25 cellular contexts compared by ENCODE assay signal in genomic region chr17:77847211-77848085, GRCh38.
DNase-seq lines count a peak whose midpoint lies in the region; ATAC-seq, FAIRE-seq and TF ChIP-seq lines count a peak whose summit lies in the region.
"Had no signal": no experiment of that assay in that cellular context is flagged by ENCODE, and none has a peak within 500 bp of the region (broad histone marks: within the 10 kb centered on the region; RNA-seq: fewer than 3 reads in every experiment).

No MANE protein-coding gene starts in this region.

- no peaks in the 10 kb centered on the region for H3K27me3 ChIP-seq in SK-N-SH (ENCODE audit: insufficient read depth)
- peaks cover 0 to 8% of the 10 kb centered on the region in 2 experiments; a peak in 3 of 5 replicates for H3K27me3 ChIP-seq in K562 (ENCODE audit: control insufficient read depth in 2 of 2, insufficient read depth in 2 of 2, low read length in 2 of 2)
- H3K27me3 ChIP-seq: gastroesophageal sphincter had no signal

- TF ChIP-seq RAD21 in SK-N-SH (IDR thresholded peaks at IDR 0.05; ENCODE audit: low read length), result peak; percentile 25; the same call in 1 of the 2 replicates
- peak in 1 of 2 experiments; percentile 31; a peak in 1 of 4 replicates for TF ChIP-seq RAD21 in K562 (CRISPR knock-in tag; conservative IDR thresholded peaks at IDR 0.05 in 1 of 2, IDR thresholded peaks at IDR 0.05 in 1 of 2)

- H3K9me2 ChIP-seq in SK-N-SH, result no peaks in the 10 kb centered on the region

- H3K9me1 ChIP-seq in K562 (ENCODE audit: control insufficient read depth, insufficient read depth, low read length), result peaks cover 4% of the 10 kb centered on the region

- DNase-seq in SK-N-SH (no peak), K562 (ENCODE audit: extremely low read depth in 1 of 4, low spot score in 3 of 4) (peak in 2 of 4 experiments; percentile 37 to 38), posterior vena cava (ENCODE audit: low spot score) (peak; percentile 70), GM19238 (ENCODE audit: insufficient read length, low spot score) (no peak)
- no peak for DNase-seq in stimulated activated CD4-positive, alpha-beta T cell treated with anti-CD3 and anti-CD28 coated beads, Interleukin-2, amount 100 ng/mL, for 24 hours
- DNase-seq: activated CD4-positive, alpha-beta T cell treated with anti-CD3 and anti-CD28 coated beads, Interleukin-2, amount 10 ng/mL, durations not matched to agents 7 days and 5 days; activated CD8-positive, alpha-beta memory T cell treated with anti-CD3 and anti-CD28 coated beads, Interleukin-2, amount 50 U/mL, for 4 hours; activated naive CD8-positive, alpha-beta T cell treated with anti-CD3 and anti-CD28 coated beads, Interleukin-2, amount 50 U/mL, for 24 hours; AML-193; effector memory CD8-positive, alpha-beta T cell; esophagus squamous epithelium; islet precursor cell; NCI-H1092 treated with DMSO at 0.1 percent for 48 hours; NCI-H1930; NCI-H2227 treated with DMSO at 0.1 percent for 48 hours; SIG-M5 had no signal

- H2AFZ ChIP-seq in SK-N-SH (ENCODE audit: low read depth) (no peak overlapping the region), K562 (ENCODE audit: low read depth, low read length) (peak overlapping the region; percentile 33; the same call in 1 of the 2 replicates)

- POLR2A ChIA-PET in SK-N-SH (lab: Yijun Ruan, JAX), result no interaction called here
- POLR2A ChIA-PET in K562 (lab: Yijun Ruan, JAX), result interaction anchor here (0.9 to 1.6 kb wide), 2 partner anchors 12 to 39 kb away, joined by 4 read pairs; no protein-coding TSS in a partner anchor

- H3F3A ChIP-seq in SK-N-SH (replicated peaks; ENCODE audit: insufficient read depth), result peaks cover 4% of the 10 kb centered on the region

- TF ChIP-seq EP300 in SK-N-SH (IDR thresholded peaks at IDR 0.05; ENCODE audit: borderline replicate concordance in 1 of 2, low read depth in 1 of 2, low read length in 1 of 2), result no peak
- no peak for TF ChIP-seq EP300 in K562 (IDR thresholded peaks at IDR 0.05; ENCODE audit: low read length)

- in situ Hi-C loops in K562 (cut with MboI), result no loop called here

- H3K9me3 ChIP-seq in SK-N-SH, result no peaks in the 10 kb centered on the region
- H3K9me3 ChIP-seq in KOPT-K1 (ENCODE audit: insufficient read depth, low read length, poor library complexity, severe bottlenecking), result no peaks in the 10 kb centered on the region
- no peaks in the 10 kb centered on the region for H3K9me3 ChIP-seq in K562 (replicated peaks; ENCODE audit: control insufficient read depth, insufficient read depth, low read depth, low read length)
- H3K9me3 ChIP-seq: esophagus squamous epithelium, gastroesophageal sphincter had no signal

- H3K9ac ChIP-seq in SK-N-SH (no peak overlapping the region), K562 (ENCODE audit: insufficient read depth in 1 of 2, low read depth in 2 of 2, low read length in 2 of 2) (peak overlapping the region in 1 of 2 experiments; percentile 26; a peak in 1 of 4 replicates)

- TF ChIP-seq CTCF in SK-N-SH (IDR thresholded peaks at IDR 0.05) (no peak), K562 (IDR thresholded peaks at IDR 0.05 in 2 of 3, conservative IDR thresholded peaks at IDR 0.05 in 1 of 3; ENCODE audit: insufficient read depth in 2 of 3, low read depth in 1 of 3, low read length in 3 of 3) (peak; percentile 17 to 33 (median 22); a peak in 1 of 6 replicates)

- H3K27ac ChIP-seq in SK-N-SH (ENCODE audit: low read depth in 2 of 2, low read length in 1 of 2) (no peak overlapping the region), KOPT-K1 (ENCODE audit: low read depth, low read length, poor library complexity, severe bottlenecking) (peak overlapping the region; percentile 77), K562 (ENCODE audit: extremely low read depth, low read depth, low read length) (no peak overlapping the region)
- H3K27ac ChIP-seq: 22Rv1, esophagus squamous epithelium, gastroesophageal sphincter, VCaP had no signal

- peaks cover 0 to 10% of the 10 kb centered on the region in 2 experiments; a peak in 3 of 4 replicates for H3K4me1 ChIP-seq in SK-N-SH (ENCODE audit: control insufficient read depth in 1 of 2, insufficient read depth in 2 of 2, low read depth in 1 of 2, low read length in 1 of 2)
- H3K4me1 ChIP-seq in K562 (replicated peaks in 1 of 2; ENCODE audit: control insufficient read depth in 2 of 2, insufficient read depth in 2 of 2, low read length in 2 of 2), result peaks cover 2 to 4% of the 10 kb centered on the region in 2 experiments
- H3K4me1 ChIP-seq: gastroesophageal sphincter had no signal

- H3K4me2 ChIP-seq in SK-N-SH, result no peak overlapping the region
- no peak overlapping the region; the same call in 1 of the 2 replicates for H3K4me2 ChIP-seq in K562 (ENCODE audit: insufficient read depth, low read length)

- TF ChIP-seq POLR2A in K562 (conservative IDR thresholded peaks at IDR 0.05), result no peak

- H3K4me3 ChIP-seq in SK-N-SH (ENCODE audit: low read depth in 2 of 2, low read length in 1 of 2), result no peak overlapping the region
- no peak overlapping the region for H3K4me3 ChIP-seq in K562
- H3K4me3 ChIP-seq: esophagus squamous epithelium, gastroesophageal sphincter, lung had no signal

- no TSS peak for BruUV-seq in K562 (replicated peaks; lab: Mats Ljungman, UMichigan)

- H3K36me3 ChIP-seq in SK-N-SH (replicated peaks in 1 of 2; ENCODE audit: control insufficient read depth in 1 of 2, insufficient read depth in 2 of 2, low read length in 1 of 2) (no peaks in the 10 kb centered on the region), KOPT-K1 (ENCODE audit: insufficient read depth, low read length) (no peaks in the 10 kb centered on the region), K562 (ENCODE audit: control insufficient read depth, insufficient read depth, low read length) (no peaks in the 10 kb centered on the region)
- H3K36me3 ChIP-seq: esophagus squamous epithelium, gastroesophageal sphincter had no signal

- FAIRE-seq in K562 (lab: Jason Lieb, UNC), result peak; percentile 26
- FAIRE-seq: colon, H1 had no signal

- 69% methylated on average over 17 of the region's 20 CpGs for WGBS in SK-N-SH (ENCODE audit: low lambda C conversion rate)
- 32% methylated on average over 20 of the region's 20 CpGs for WGBS in K562 (ENCODE audit: insufficient coverage, low coverage, missing lambda C conversion rate)

- intact Hi-C loops in K562 (cut with micrococcal nuclease) (loop anchor here (5.0 kb wide), 1 partner anchor 170 kb away; no protein-coding TSS in a partner anchor), posterior vena cava (cut with DNase I) (no loop called here)

- ATAC-seq in SK-N-SH treated with all-trans-retinoic acid at 6 μM for 48 hours (no peak), K562 (peak; percentile 66), HG03565 (IDR thresholded peaks at IDR 0.05; ENCODE audit: unreplicated experiment) (no peak)
- ATAC-seq: activated naive CD8-positive, alpha-beta T cell treated with anti-CD3 and anti-CD28 coated beads, Interleukin-2, amount 50 U/mL, for 24 hours; gastroesophageal sphincter had no signal

- H3K79me2 ChIP-seq in SK-N-SH (ENCODE audit: insufficient read depth) (no peaks in the 10 kb centered on the region), K562 (ENCODE audit: control insufficient read depth, insufficient read depth, low read length) (no peaks in the 10 kb centered on the region)

- CTCF ChIA-PET in SK-N-SH (lab: Yijun Ruan, JAX) (interaction anchor here (1.0 kb wide), 2 partner anchors 31 to 166 kb away, joined by 3 to 4 read pairs; no protein-coding TSS in a partner anchor), K562 (lab: Yijun Ruan, JAX; ENCODE audit: low intra/inter-chr PET ratio) (no interaction called here)

- H4K20me1 ChIP-seq in SK-N-SH (ENCODE audit: insufficient read depth), result no peaks in the 10 kb centered on the region
- no peaks in the 10 kb centered on the region for H4K20me1 ChIP-seq in K562 (replicated peaks; ENCODE audit: control insufficient read depth, insufficient read depth, low read length)

TF ChIP-seq in SK-N-SH, 30 proteins besides CTCF, POLR2A, EP300 and RAD21:
- TF ChIP-seq GATA2 (CRISPR knock-in tag; IDR thresholded peaks at IDR 0.05) (no peak), SMC3 (IDR thresholded peaks at IDR 0.05; ENCODE audit: low read depth, low read length) (peak; percentile 7; the same call in 1 of the 2 replicates)

TF ChIP-seq in K562, 482 proteins besides CTCF, POLR2A, EP300 and RAD21 (continues in another document):
- no peak for TF ChIP-seq NFIX (CRISPR knock-in tag; IDR thresholded peaks at IDR 0.05; ENCODE audit: low read depth)
- no peak for TF ChIP-seq ZNF609 (CRISPR knock-in tag; IDR thresholded peaks at IDR 0.05; ENCODE audit: borderline replicate concordance)
- no peak for TF ChIP-seq NUFIP1 (IDR thresholded peaks at IDR 0.05; ENCODE audit: partially characterized antibody)

Comparison
In these comparisons a context has a peak if more than half of its experiments do, and no peak if none do; other contexts are left out.
1. Of the 27 proteins assayed by ChIP-seq in both K562 and SK-N-SH: peak only in K562: CTCF; only in SK-N-SH: SMC3; in both: none; in neither: 24; mixed calls (peak in some experiments, not most) for 1.